In the genomic region with DNA sequence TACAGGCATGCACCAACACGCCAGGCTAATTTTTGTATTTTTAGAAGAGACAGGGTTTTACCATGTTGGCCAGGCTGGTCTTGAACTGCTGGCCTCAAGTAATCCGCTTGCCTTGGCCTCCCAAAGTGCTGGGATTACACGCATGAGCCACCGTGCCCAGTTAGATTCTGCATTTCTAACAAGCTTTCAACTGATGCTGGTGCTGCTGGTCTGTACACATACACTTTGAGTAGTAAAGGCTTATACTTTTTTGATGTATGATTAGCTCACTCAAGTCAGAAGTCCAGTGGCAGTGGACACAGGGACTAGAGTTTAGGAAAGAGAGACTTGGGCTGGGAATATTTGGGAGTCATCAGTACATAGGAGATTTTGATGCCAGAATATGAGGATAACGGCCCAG, we compare ENCODE assay signal across 16 cellular contexts.
"Had no signal": no experiment of that assay in that cellular context is flagged by ENCODE, and none has a peak within 500 bp of the region (broad histone marks: within the 10 kb centered on the region; RNA-seq: fewer than 3 reads in every experiment).

No MANE protein-coding gene starts in this region.

- ATAC-seq: esophagus mucosa, gastrocnemius medialis, lower lobe of right lung had no signal

- H3K27ac Mint-ChIP-seq: neural progenitor cell had no signal

- H3K27me3 ChIP-seq: ascending aorta, breast epithelium, gastrocnemius medialis, right atrium auricular region had no signal

- DNase-seq: activated CD4-positive, CD25-positive, alpha-beta regulatory T cell; effector CD8-positive, alpha-beta T cell; gastrocnemius medialis; head of caudate nucleus; lower lobe of right lung; stimulated activated CD4-positive, alpha-beta T cell treated with anti-CD3 and anti-CD28 coated beads, Interleukin-12 subunit alpha, Interleukin-12 subunit beta, amount 100 ng/mL, for 4 hours; stimulated activated CD4-positive, alpha-beta T cell treated with anti-CD3 and anti-CD28 coated beads, Interleukin-1b, Interleukin-23, amount 100 ng/mL, for 48 hours; stimulated activated CD8-positive, alpha-beta memory T cell treated with anti-CD3 and anti-CD28 coated beads, Interleukin-4, amount 100 ng/mL, for 48 hours; stimulated activated naive CD4-positive, alpha-beta T cell; T-helper 9 cell had no signal

- H3K4me3 ChIP-seq: ascending aorta, breast epithelium, gastrocnemius medialis, lower lobe of right lung, neural progenitor cell, prostate gland, right atrium auricular region had no signal

- H3K9me3 Mint-ChIP-seq: neural progenitor cell had no signal

- H3K9me3 ChIP-seq: ascending aorta, breast epithelium, gastrocnemius medialis, lower lobe of right lung, prostate gland, right atrium auricular region had no signal

- H3K4me3 Mint-ChIP-seq: neural progenitor cell had no signal

- H3K4me1 ChIP-seq: prostate gland had no signal

- H3K36me3 ChIP-seq: ascending aorta, breast epithelium, lower lobe of right lung, neural progenitor cell, prostate gland, right atrium auricular region had no signal

- H3K9ac ChIP-seq: neural progenitor cell had no signal

- H3K27ac ChIP-seq: ascending aorta, gastrocnemius medialis, lower lobe of right lung, neural progenitor cell, prostate gland, right atrium auricular region had no signal

- H2AFZ ChIP-seq: neural progenitor cell had no signal

- H3K4me2 ChIP-seq: neural progenitor cell had no signal
